In the genomic region with DNA sequence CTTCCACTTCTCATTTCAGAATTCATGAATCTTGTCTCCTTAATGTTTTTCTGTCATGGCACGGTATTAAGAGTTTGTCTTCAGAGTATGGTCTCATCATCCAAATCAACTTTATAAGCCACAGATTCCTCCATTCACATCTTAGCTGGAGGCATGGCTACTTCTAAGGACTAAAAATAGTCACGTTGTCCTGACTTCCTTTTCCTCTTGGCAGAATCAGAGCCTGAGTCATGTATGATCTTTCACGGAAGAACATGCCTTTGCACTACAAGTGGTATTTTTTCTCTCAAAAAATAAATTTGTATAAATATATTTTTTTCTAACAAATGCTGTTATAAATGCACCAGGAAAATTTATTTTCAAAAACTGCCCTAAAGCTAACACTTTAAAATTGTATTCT, we compare ENCODE assay signal across 14 cellular contexts.
A peak's percentile ranks its signal among the peaks of the same experiment; 100 is the strongest.
DNase-seq lines count a peak whose midpoint lies in the region; ATAC-seq, FAIRE-seq and TF ChIP-seq lines count a peak whose summit lies in the region.
"Had no signal": no experiment of that assay in that cellular context is flagged by ENCODE, and none has a peak within 500 bp of the region (broad histone marks: within the 10 kb centered on the region; RNA-seq: fewer than 3 reads in every experiment).

No MANE protein-coding gene starts in this region.

- POLR2A ChIA-PET in activated CD8-positive, alpha-beta T cell treated with anti-CD3 and anti-CD28 coated beads for 36 hours (lab: Charles Lee) = no interaction called here

- ATAC-seq in activated CD8-positive, alpha-beta T cell treated with anti-CD3 and anti-CD28 coated beads for 36 hours = no peak

- CTCF ChIA-PET in activated CD8-positive, alpha-beta T cell treated with anti-CD3 and anti-CD28 coated beads for 36 hours (lab: Charles Lee) = interaction anchor here (0.9 to 2.2 kb wide), 2 partner anchors 8 to 675 kb away, joined by 3 to 8 read pairs; no protein-coding TSS in a partner anchor

- H3K27ac ChIP-seq in Karpas-422 (ENCODE audit: low read length) = no peak overlapping the region
- H3K27ac ChIP-seq in keratinocyte (ENCODE audit: control insufficient read depth, insufficient read depth, low read length) = no peak overlapping the region
- no peak overlapping the region for H3K27ac ChIP-seq in transverse colon
- H3K27ac ChIP-seq in coronary artery = no peak overlapping the region
- H3K27ac ChIP-seq: C4-2B, parathyroid adenoma had no signal

- no peaks in the 10 kb centered on the region for H3K9me2 ChIP-seq in Karpas-422 (replicated peaks; ENCODE audit: insufficient read depth, low read length)

- TF ChIP-seq POLR2A in transverse colon (IDR thresholded peaks at IDR 0.05) = no peak

- DNase-seq in AG09319 (ENCODE audit: extremely low read depth, low read depth) (peak; percentile 14), Karpas-422 (peak; percentile 12), amniotic stem cell (lab: John Stamatoyannopoulos, UW) (peak; percentile 54), keratinocyte (ENCODE audit: low read depth, low spot score) (no peak), transverse colon (no peak), NCI-H446 treated with DMSO at 0.1 percent for 48 hours (lab: John Stamatoyannopoulos, UW) (no peak), coronary artery (ENCODE audit: low spot score) (no peak)
- DNase-seq in activated CD8-positive, alpha-beta T cell treated with anti-CD3 and anti-CD28 coated beads for 36 hours = no peak
- DNase-seq: activated naive CD4-positive, alpha-beta T cell treated with anti-CD3 and anti-CD28 coated beads for 36 hours; effector memory CD4-positive, alpha-beta T cell; NCI-H1105 treated with DMSO at 0.1 percent for 48 hours; stimulated activated CD4-positive, alpha-beta T cell treated with anti-CD3 and anti-CD28 coated beads, Interleukin-4, amount 100 ng/mL, for 24 hours had no signal

- in situ Hi-C loops in transverse colon (cut with MboI; ENCODE audit: low pct_ligation_motif_present in 1 of 4, low pct_unique_long_range_greater_than_20kb in 1 of 4, low sequenced_read_pairs in 3 of 4) = loop anchor here in 3 of 4 donors (25.0 kb wide), 1 partner anchor 669 kb away; no protein-coding TSS in a partner anchor

- TF ChIP-seq EP300 in transverse colon (IDR thresholded peaks at IDR 0.05; ENCODE audit: low read depth) = no peak

- H3K4me3 ChIP-seq in Karpas-422 (ENCODE audit: low read length) = no peak overlapping the region
- H3K4me3 ChIP-seq in keratinocyte (ENCODE audit: control insufficient read depth in 2 of 3, extremely low read depth in 1 of 3, insufficient read depth in 2 of 3, low read depth in 1 of 3, low read length in 3 of 3) = no peak overlapping the region
- H3K4me3 ChIP-seq in transverse colon = no peak overlapping the region
- H3K4me3 ChIP-seq in coronary artery = no peak overlapping the region

- no peaks in the 10 kb centered on the region for H3K9me3 Mint-ChIP-seq in activated CD8-positive, alpha-beta T cell treated with anti-CD3 and anti-CD28 coated beads for 36 hours
- H3K9me3 Mint-ChIP-seq: activated naive CD4-positive, alpha-beta T cell treated with anti-CD3 and anti-CD28 coated beads for 36 hours had no signal

- H3K27me3 ChIP-seq in Karpas-422 (ENCODE audit: low read length) (no peaks in the 10 kb centered on the region), keratinocyte (ENCODE audit: control insufficient read depth, extremely low read depth, insufficient read depth, low read length) (no peaks in the 10 kb centered on the region), transverse colon (no peaks in the 10 kb centered on the region)

- peak; percentile 69 for FAIRE-seq in keratinocyte (lab: Jason Lieb, UNC)

- H3K79me2 ChIP-seq in Karpas-422 (ENCODE audit: low read length) (no peaks in the 10 kb centered on the region), keratinocyte (ENCODE audit: control insufficient read depth, insufficient read depth, low read length) (no peaks in the 10 kb centered on the region)
- H3K79me2 ChIP-seq: parathyroid adenoma had no signal

- intact Hi-C loops in transverse colon (cut with DNase I; ENCODE audit: low total_unique reads) = no loop called here
- intact Hi-C loops in activated CD8-positive, alpha-beta T cell treated with anti-CD3 and anti-CD28 coated beads for 36 hours (cut with micrococcal nuclease) = no loop called here

- no peak overlapping the region for H3K4me3 Mint-ChIP-seq in activated CD8-positive, alpha-beta T cell treated with anti-CD3 and anti-CD28 coated beads for 36 hours
- H3K4me3 Mint-ChIP-seq: activated naive CD4-positive, alpha-beta T cell treated with anti-CD3 and anti-CD28 coated beads for 36 hours had no signal

- 0 to 37% methylated on average over 2 to 3 of the region's 3 CpGs for WGBS in transverse colon (ENCODE audit: low coverage in 1 of 2), 2 donors

- no peaks in the 10 kb centered on the region for H3K36me3 Mint-ChIP-seq in activated CD8-positive, alpha-beta T cell treated with anti-CD3 and anti-CD28 coated beads for 36 hours (ENCODE audit: low read depth)

- no peak overlapping the region for H3K4me2 ChIP-seq in Karpas-422 (ENCODE audit: low read depth, low read length, poor library complexity, severe bottlenecking)
- H3K4me2 ChIP-seq in keratinocyte (ENCODE audit: control insufficient read depth, extremely low read depth, insufficient read depth, low read depth, low read length) = no peak overlapping the region

- TF ChIP-seq CTCF in AG09319 (IDR thresholded peaks at IDR 0.05; ENCODE audit: low read depth, low read length) (no peak), keratinocyte (optimal IDR thresholded peaks at IDR 0.05 in 1 of 3, IDR thresholded peaks at IDR 0.05 in 1 of 3, conservative IDR thresholded peaks at IDR 0.05 in 1 of 3; ENCODE audit: extremely low read depth in 1 of 3, insufficient read depth in 2 of 3, low read length in 3 of 3) (no peak), transverse colon (IDR thresholded peaks at IDR 0.05) (no peak), coronary artery (IDR thresholded peaks at IDR 0.05) (no peak)
- no peak for TF ChIP-seq CTCF in activated CD8-positive, alpha-beta T cell treated with anti-CD3 and anti-CD28 coated beads for 36 hours (IDR thresholded peaks at IDR 0.05)

- H3K27me3 Mint-ChIP-seq in activated CD8-positive, alpha-beta T cell treated with anti-CD3 and anti-CD28 coated beads for 36 hours = no peaks in the 10 kb centered on the region

- H3K36me3 ChIP-seq in Karpas-422 (ENCODE audit: insufficient read depth, low read length) = no peaks in the 10 kb centered on the region
- H3K36me3 ChIP-seq in keratinocyte (ENCODE audit: control insufficient read depth in 2 of 2, extremely low read depth in 1 of 2, insufficient read depth in 2 of 2, low read length in 2 of 2) = no peaks in the 10 kb centered on the region
- no peaks in the 10 kb centered on the region for H3K36me3 ChIP-seq in transverse colon

- no peak overlapping the region for H3K27ac Mint-ChIP-seq in activated CD8-positive, alpha-beta T cell treated with anti-CD3 and anti-CD28 coated beads for 36 hours
- H3K27ac Mint-ChIP-seq: activated naive CD4-positive, alpha-beta T cell treated with anti-CD3 and anti-CD28 coated beads for 36 hours had no signal

- H3K9ac ChIP-seq in Karpas-422 (ENCODE audit: low read length) = no peak overlapping the region
- no peak overlapping the region for H3K9ac ChIP-seq in keratinocyte (ENCODE audit: control insufficient read depth, extremely low read depth, insufficient read depth, low read length)
- H3K9ac ChIP-seq: parathyroid adenoma had no signal

- dilution Hi-C loops in keratinocyte (cut with MboI; ENCODE audit: extremely low pct_ligation_motif_present, low sequenced_read_pairs) = loop anchor here (10.0 kb wide), 1 partner anchor 218 kb away; no protein-coding TSS in a partner anchor

- H3K9me3 ChIP-seq in Karpas-422 (ENCODE audit: low read length) = no peaks in the 10 kb centered on the region
- H3K9me3 ChIP-seq in keratinocyte (ENCODE audit: control insufficient read depth, low read depth, low read length) = no peaks in the 10 kb centered on the region
- H3K9me3 ChIP-seq in transverse colon = no peaks in the 10 kb centered on the region

- no peaks in the 10 kb centered on the region for H4K20me1 ChIP-seq in Karpas-422 (ENCODE audit: insufficient read depth, low read depth, low read length)
- H4K20me1 ChIP-seq in keratinocyte (ENCODE audit: control insufficient read depth, extremely low read depth, insufficient read depth, low read length) = no peaks in the 10 kb centered on the region

- peaks cover 15% of the 10 kb centered on the region for H3K4me1 Mint-ChIP-seq in activated CD8-positive, alpha-beta T cell treated with anti-CD3 and anti-CD28 coated beads for 36 hours (ENCODE audit: low read depth)

- H3K9me1 ChIP-seq in keratinocyte (ENCODE audit: control insufficient read depth, extremely low read depth, insufficient read depth, low read length) = no peaks in the 10 kb centered on the region

- H3K4me1 ChIP-seq in Karpas-422 (ENCODE audit: low read length) (0 out of 2 replicates have a peak, but pooled peaks cover 4% of the 10 kb centered on the region), keratinocyte (ENCODE audit: control insufficient read depth, extremely low read depth, insufficient read depth, low read length) (peaks cover 32% of the 10 kb centered on the region), transverse colon (peaks cover 0 to 17% (median 12%) of the 10 kb centered on the region in 4 donors)
- H3K4me1 ChIP-seq: parathyroid adenoma had no signal

- H2AFZ ChIP-seq in Karpas-422 (ENCODE audit: low read length) (no peak overlapping the region), keratinocyte (ENCODE audit: control insufficient read depth, low read length) (no peak overlapping the region)
- H2AFZ ChIP-seq: parathyroid adenoma had no signal

Comparison
In these comparisons a context has a peak if more than half of its experiments do, and no peak if none do; other contexts are left out.
1. DNase-seq: peak in AG09319 (single experiment), Karpas-422 (single experiment) and amniotic stem cell (single experiment); none in keratinocyte (single experiment), transverse colon (single experiment), NCI-H446 treated with DMSO at 0.1 percent for 48 hours (single experiment), coronary artery (single experiment) and activated CD8-positive, alpha-beta T cell treated with anti-CD3 and anti-CD28 coated beads for 36 hours (single experiment).